ENCODE assay signal across 1 cellular context in genomic region chr13:24071423-24072075, GRCh38.
TF ChIP-seq lines count a peak whose summit lies in the region.

No MANE protein-coding gene starts in this region.

TF ChIP-seq in SK-N-SH, 30 proteins besides CTCF, POLR2A, EP300 and RAD21:
- no peak for TF ChIP-seq REST (IDR thresholded peaks at IDR 0.05; ENCODE audit: low read depth, low read length)
- TF ChIP-seq TCF12 (IDR thresholded peaks at IDR 0.05), result peak; percentile 16; the same call in 1 of the 2 replicates
